Comparison of ENCODE assay signal across 9 cellular contexts in genomic region chr19:42386974-42387707, GRCh38. TPM values are rescaled to one million over a fixed set of nuclear protein-coding genes. Genes with fewer than 3 reads are reported as not detected.
A peak's percentile ranks its signal among the peaks of the same experiment; 100 is the strongest.
DNase-seq lines count a peak whose midpoint lies in the region; ATAC-seq and FAIRE-seq lines count a peak whose summit lies in the region.
"Had no signal": no experiment of that assay in that cellular context is flagged by ENCODE, and none has a peak within 500 bp of the region (broad histone marks: within the 10 kb centered on the region; RNA-seq: fewer than 3 reads in every experiment).

No MANE protein-coding gene starts in this region.

- DNase-seq in G401 (ENCODE audit: low spot score) (peak; percentile 51), LoVo (ENCODE audit: low spot score) (peak; percentile 91), SHP77 treated with DMSO at 0.1 percent for 48 hours (lab: John Stamatoyannopoulos, UW) (peak; percentile 47), head of caudate nucleus (peak in 41 of 42 donors; percentile 34 to 83 (median 65)), pons (ENCODE audit: low spot score) (peak; percentile 49), urothelium cell line (ENCODE audit: low spot score) (peak; percentile 93)
- peak in 3 of 4 experiments; percentile 26 to 64 (median 29) for DNase-seq in activated naive CD4-positive, alpha-beta T cell (lab: John Stamatoyannopoulos, UW)

- ATAC-seq in HG02938 (IDR thresholded peaks at IDR 0.05; ENCODE audit: unreplicated experiment), result no peak

- intact Hi-C loops in head of caudate nucleus (cut with DNase I), result no loop called here

- in situ Hi-C loops in G401 (cut with HindIII; ENCODE audit: low sequenced_read_pairs), result no loop called here

- peak; percentile 48 for FAIRE-seq in urothelium cell line (lab: Jason Lieb, UNC)
- FAIRE-seq: islet of Langerhans had no signal

RNA-seq across cellular contexts. Expression of gene CNFN, which starts 3.0 kb away (rescaled TPM):
- total RNA-seq in G401 (2014; rRNA removed; shearing (Covaris generic)), result 3.9 TPM in 1 of 2 replicates, not detected in the other

RNA-seq across cellular contexts. Expression of gene LIPE, which starts 40.0 kb away (rescaled TPM):
- total RNA-seq in G401 (2014; rRNA removed; shearing (Covaris generic)), result 26.5 and 29.0 TPM in 2 replicates

RNA-seq across cellular contexts. Expression of gene CXCL17, which starts 55.6 kb away (rescaled TPM):
- not detected in 2 replicates for total RNA-seq in G401 (2014; rRNA removed; shearing (Covaris generic))

Comparison
In these comparisons a context has a peak if more than half of its experiments do, and no peak if none do; other contexts are left out.
1. DNase-seq: peak in every context shown above with its lines; median percentile 93 in urothelium cell line; 91 in LoVo; 65 in head of caudate nucleus; 51 in G401; 49 in pons; 47 in SHP77 treated with DMSO at 0.1 percent for 48 hours; 29 in activated naive CD4-positive, alpha-beta T cell.